ENCODE assay signal across 16 cellular contexts in the genomic region with DNA sequence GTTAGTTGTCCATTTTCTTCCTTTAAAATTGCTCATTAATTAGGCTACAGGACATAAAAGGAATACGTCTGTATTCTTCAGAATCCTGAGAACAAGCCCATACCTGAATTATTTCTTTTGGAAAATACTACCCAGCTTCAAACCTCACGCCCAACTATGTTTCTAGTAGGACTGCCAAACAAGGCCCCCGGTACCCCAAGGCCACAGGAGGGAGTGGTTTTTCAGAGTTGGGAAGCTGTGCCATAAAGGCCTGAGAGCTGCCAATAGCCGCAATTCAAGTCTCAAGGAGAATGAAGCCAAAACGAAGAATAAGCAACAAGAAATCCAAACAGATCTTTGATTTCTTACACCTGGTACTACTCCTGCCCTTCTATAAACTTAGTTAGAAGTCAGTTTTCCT. TPM values are rescaled to one million over a fixed set of nuclear protein-coding genes. Genes with fewer than 3 reads are reported as not detected.
DNase-seq lines count a peak whose midpoint lies in the region; ATAC-seq, FAIRE-seq and TF ChIP-seq lines count a peak whose summit lies in the region.
"Had no signal": no experiment of that assay in that cellular context is flagged by ENCODE, and none has a peak within 500 bp of the region (broad histone marks: within the 10 kb centered on the region; RNA-seq: fewer than 3 reads in every experiment).

No MANE protein-coding gene starts in this region.

- H3K27me3 ChIP-seq in GM23338 (ENCODE audit: insufficient read depth) (no peaks in the 10 kb centered on the region), astrocyte (ENCODE audit: insufficient read depth, low read length) (no peaks in the 10 kb centered on the region), gastroesophageal sphincter (no peaks in the 10 kb centered on the region), gastrocnemius medialis (no peaks in the 10 kb centered on the region)
- H3K27me3 ChIP-seq in CD8-positive, alpha-beta memory T cell (ENCODE audit: insufficient read depth, low read length, poor library complexity, severe bottlenecking) = no peaks in the 10 kb centered on the region

- 32 to 50% methylated on average over 1 to 5 of the region's 5 CpGs for WGBS in gastroesophageal sphincter (ENCODE audit: low coverage in 1 of 2), 2 donors

- no peaks in the 10 kb centered on the region for H3K9me3 Mint-ChIP-seq in GM23338
- H3K9me3 Mint-ChIP-seq in astrocyte (ENCODE audit: unreplicated experiment) = no peaks in the 10 kb centered on the region
- H3K9me3 Mint-ChIP-seq in CD8-positive, alpha-beta memory T cell = no peaks in the 10 kb centered on the region

- no peaks in the 10 kb centered on the region for H3K9me3 ChIP-seq in astrocyte (ENCODE audit: insufficient read depth, low read depth, low read length)
- H3K9me3 ChIP-seq in gastroesophageal sphincter = no peaks in the 10 kb centered on the region
- no peaks in the 10 kb centered on the region for H3K9me3 ChIP-seq in gastrocnemius medialis
- no peaks in the 10 kb centered on the region for H3K9me3 ChIP-seq in CD8-positive, alpha-beta memory T cell (ENCODE audit: low read length)
- H3K9me3 ChIP-seq: thoracic aorta had no signal

- in situ Hi-C loops in gastrocnemius medialis (cut with MboI; ENCODE audit: low sequenced_read_pairs in 4 of 4) = no loop called here

- FAIRE-seq in astrocyte (lab: Jason Lieb, UNC) = no peak

- TF ChIP-seq POLR2A in gastroesophageal sphincter (IDR thresholded peaks at IDR 0.05) (no peak), gastrocnemius medialis (IDR thresholded peaks at IDR 0.05) (no peak)

- H3K27me3 Mint-ChIP-seq in GM23338 (ENCODE audit: insufficient read depth, low read depth, poor library complexity) = peaks cover 2% of the 10 kb centered on the region
- no peaks in the 10 kb centered on the region for H3K27me3 Mint-ChIP-seq in astrocyte (ENCODE audit: low read depth, unreplicated experiment)
- no peaks in the 10 kb centered on the region for H3K27me3 Mint-ChIP-seq in CD8-positive, alpha-beta memory T cell
- H3K27me3 Mint-ChIP-seq: activated CD8-positive, alpha-beta memory T cell treated with anti-CD3 and anti-CD28 coated beads, Interleukin-2, amount 10 ng/mL, durations not matched to agents 7 days and 5 days had no signal

- H4K20me1 ChIP-seq in GM23338 (replicated peaks; ENCODE audit: insufficient read depth) (peaks cover 80% of the 10 kb centered on the region), astrocyte (ENCODE audit: insufficient read depth, low read length) (peaks cover 87% of the 10 kb centered on the region)

- no peaks in the 10 kb centered on the region for H3K9me2 ChIP-seq in GM23338 (ENCODE audit: insufficient read depth)

- DNase-seq in GM23338 (ENCODE audit: low spot score) (peak; percentile 41), astrocyte (ENCODE audit: low read depth) (no peak), gastrocnemius medialis (no peak), NCI-H2029 treated with DMSO at 0.1 percent for 48 hours (lab: John Stamatoyannopoulos, UW) (no peak), OCI-M2 (lab: John Stamatoyannopoulos, UW; ENCODE audit: unreplicated experiment) (no peak), GM19240 (ENCODE audit: insufficient read length, low spot score) (no peak)
- DNase-seq in CD8-positive, alpha-beta memory T cell = no peak
- DNase-seq: activated CD4-positive, CD25-positive, alpha-beta regulatory T cell; activated CD8-positive, alpha-beta memory T cell treated with anti-CD3 and anti-CD28 coated beads, Interleukin-2, amount 10 ng/mL, durations not matched to agents 7 days and 5 days; activated naive CD4-positive, alpha-beta T cell; head of caudate nucleus; MM.1S; NCI-H2081; NCI-H526 treated with DMSO at 0.1 percent for 48 hours had no signal

- no peaks in the 10 kb centered on the region for H3F3A ChIP-seq in GM23338 (replicated peaks; ENCODE audit: low read depth)

- peaks cover 59% of the 10 kb centered on the region for H3K4me1 Mint-ChIP-seq in GM23338
- peaks cover 26% of the 10 kb centered on the region for H3K4me1 Mint-ChIP-seq in astrocyte (ENCODE audit: low read depth, unreplicated experiment)
- peaks cover 53 to 88% (median 77%) of the 10 kb centered on the region in 3 donors for H3K4me1 Mint-ChIP-seq in CD8-positive, alpha-beta memory T cell

- H3K4me3 Mint-ChIP-seq in GM23338 (no peak overlapping the region), astrocyte (ENCODE audit: unreplicated experiment) (no peak overlapping the region)
- H3K4me3 Mint-ChIP-seq in CD8-positive, alpha-beta memory T cell = no peak overlapping the region
- H3K4me3 Mint-ChIP-seq: activated CD8-positive, alpha-beta memory T cell treated with anti-CD3 and anti-CD28 coated beads, Interleukin-2, amount 10 ng/mL, durations not matched to agents 7 days and 5 days had no signal

- peak; percentile 43 for ATAC-seq in GM23338
- ATAC-seq in gastroesophageal sphincter = no peak
- no peak for ATAC-seq in gastrocnemius medialis
- ATAC-seq: activated CD8-positive, alpha-beta memory T cell treated with anti-CD3 and anti-CD28 coated beads, Interleukin-2, amount 10 ng/mL, durations not matched to agents 7 days and 5 days had no signal

- H3K4me3 ChIP-seq in GM23338 (no peak overlapping the region), astrocyte (ENCODE audit: insufficient read depth, low read depth, low read length) (no peak overlapping the region), gastroesophageal sphincter (no peak overlapping the region), gastrocnemius medialis (no peak overlapping the region)
- no peak overlapping the region for H3K4me3 ChIP-seq in CD8-positive, alpha-beta memory T cell (ENCODE audit: low read length)
- H3K4me3 ChIP-seq: thoracic aorta had no signal

- H3K4me2 ChIP-seq in GM23338 (no peak overlapping the region), astrocyte (ENCODE audit: low read length) (no peak overlapping the region)

- H3K79me2 ChIP-seq in GM23338 (replicated peaks; ENCODE audit: insufficient read depth) (peaks cover 100% of the 10 kb centered on the region), astrocyte (ENCODE audit: insufficient read depth, low read length) (peaks cover 95% of the 10 kb centered on the region)

- H2AFZ ChIP-seq in GM23338 (no peak overlapping the region), astrocyte (ENCODE audit: low read depth, low read length) (no peak overlapping the region)

- no peak overlapping the region for H3K9ac ChIP-seq in astrocyte (ENCODE audit: low read length)

- H3K4me1 ChIP-seq in GM23338 (ENCODE audit: insufficient read depth) (peaks cover 47% of the 10 kb centered on the region), astrocyte (ENCODE audit: insufficient read depth, low read length) (no peaks in the 10 kb centered on the region), gastroesophageal sphincter (peaks cover 10 to 87% (median 21%) of the 10 kb centered on the region in 3 donors), gastrocnemius medialis (peaks cover 76 to 93% of the 10 kb centered on the region in 2 donors)
- peaks cover 10% of the 10 kb centered on the region for H3K4me1 ChIP-seq in CD8-positive, alpha-beta memory T cell (ENCODE audit: insufficient read depth, low read length)

- H3K27ac ChIP-seq in GM23338 (ENCODE audit: low read depth) = 0 out of 2 replicates have a peak overlapping the region, but pooled peaks have one; percentile 10
- H3K27ac ChIP-seq in astrocyte (ENCODE audit: low read depth, low read length) = no peak overlapping the region
- peak overlapping the region in 3 of 4 donors; percentile 47 to 53 (median 49) for H3K27ac ChIP-seq in gastroesophageal sphincter
- H3K27ac ChIP-seq in gastrocnemius medialis = peak overlapping the region; percentile 67 to 77 (median 72)
- no peak overlapping the region for H3K27ac ChIP-seq in CD8-positive, alpha-beta memory T cell (ENCODE audit: low read depth, low read length)
- H3K27ac ChIP-seq: thoracic aorta had no signal

- POLR2A ChIA-PET in CD8-positive, alpha-beta memory T cell (lab: Charles Lee) = no interaction called here

- CTCF ChIA-PET in CD8-positive, alpha-beta memory T cell (lab: Charles Lee) = no interaction called here

- H3K36me3 ChIP-seq in GM23338 (ENCODE audit: insufficient read depth) (no peaks in the 10 kb centered on the region), astrocyte (ENCODE audit: insufficient read depth, low read length) (no peaks in the 10 kb centered on the region), gastroesophageal sphincter (no peaks in the 10 kb centered on the region), gastrocnemius medialis (peaks cover 0 to 2% of the 10 kb centered on the region in 2 donors)
- no peaks in the 10 kb centered on the region for H3K36me3 ChIP-seq in CD8-positive, alpha-beta memory T cell (ENCODE audit: insufficient read depth, low read length)
- H3K36me3 ChIP-seq: thoracic aorta had no signal

- H3K27ac Mint-ChIP-seq in GM23338 (no peak overlapping the region), astrocyte (ENCODE audit: unreplicated experiment) (peak overlapping the region; percentile 66)
- H3K27ac Mint-ChIP-seq in CD8-positive, alpha-beta memory T cell = peak overlapping the region in 1 of 8 donors; percentile 68
- H3K27ac Mint-ChIP-seq: activated CD8-positive, alpha-beta memory T cell treated with anti-CD3 and anti-CD28 coated beads, Interleukin-2, amount 10 ng/mL, durations not matched to agents 7 days and 5 days had no signal

- no peak for TF ChIP-seq EP300 in gastroesophageal sphincter (IDR thresholded peaks at IDR 0.05)

- intact Hi-C loops in gastrocnemius medialis (cut with DNase I; ENCODE audit: low total_unique reads) = no loop called here

- H3K36me3 Mint-ChIP-seq in GM23338 (ENCODE audit: low read depth) = peaks cover 8% of the 10 kb centered on the region; the same call in 2 of the 3 replicates
- peaks cover 2% of the 10 kb centered on the region for H3K36me3 Mint-ChIP-seq in astrocyte (ENCODE audit: low read depth, unreplicated experiment)
- H3K36me3 Mint-ChIP-seq in CD8-positive, alpha-beta memory T cell = peaks cover 0 to 5% (median 0%) of the 10 kb centered on the region in 3 donors

- 0 out of 4 replicates have a peak, but pooled peaks of 1 of the 2 experiments have one; percentile 5 for TF ChIP-seq CTCF in GM23338 (conservative IDR thresholded peaks at IDR 0.05; ENCODE audit: low read depth in 2 of 2)
- TF ChIP-seq CTCF in astrocyte (IDR thresholded peaks at IDR 0.05; ENCODE audit: insufficient read depth, low read depth, low read length) = no peak
- no peak for TF ChIP-seq CTCF in gastroesophageal sphincter (IDR thresholded peaks at IDR 0.05)
- TF ChIP-seq CTCF in gastrocnemius medialis (IDR thresholded peaks at IDR 0.05 in 4 of 5, conservative IDR thresholded peaks at IDR 0.05 in 1 of 5) = no peak

RNA-seq across cellular contexts. Expression of a gene that starts 48.3 kb away (rescaled TPM):
- total RNA-seq in GM23338 (2014; rRNA removed; shearing (Covaris generic)) = 145 and 161 TPM in 2 replicates
- polyA plus RNA-seq in GM23338 (2016; fragmentation: Nextera tagmentation; extraction: Ambion mirVana) = 64.2 and 71.9 TPM in 2 replicates
- 123 and 129 TPM in 2 replicates for total RNA-seq in astrocyte
- 10 to 100 TPM; 50.9 to 77.5 (median 67.9) TPM for total RNA-seq in gastroesophageal sphincter
- total RNA-seq in gastrocnemius medialis = 100 to 1,000 TPM; 152 to 217 (median 180) TPM
- 10 to 100 TPM; 54.9 to 68.0 TPM for total RNA-seq in CD8-positive, alpha-beta memory T cell
- 66.6 TPM for polyA plus RNA-seq in CD8-positive, alpha-beta memory T cell

RNA-seq across cellular contexts. Expression of a gene that starts 54.4 kb away (rescaled TPM):
- total RNA-seq in GM23338 (2014; rRNA removed; shearing (Covaris generic)) = 44.4 and 55.2 TPM in 2 replicates
- 12.1 and 12.9 TPM in 2 replicates for polyA plus RNA-seq in GM23338 (2016; fragmentation: Nextera tagmentation; extraction: Ambion mirVana)
- total RNA-seq in astrocyte = 52.0 and 59.0 TPM in 2 replicates
- total RNA-seq in gastroesophageal sphincter = 10 to 100 TPM; 22.4 to 46.4 (median 40.2) TPM
- total RNA-seq in gastrocnemius medialis = 10 to 100 TPM; 12.6 to 26.9 (median 13.5) TPM
- 10 to 100 TPM; 35.2 to 39.6 TPM for total RNA-seq in CD8-positive, alpha-beta memory T cell
- 13.3 TPM for polyA plus RNA-seq in CD8-positive, alpha-beta memory T cell

Comparison
In these comparisons a context has a peak if more than half of its experiments do, and no peak if none do; other contexts are left out.
1. H3K27ac ChIP-seq: peak in GM23338 (single experiment), gastroesophageal sphincter (3 of 4) and gastrocnemius medialis (4 of 4); none in astrocyte (single experiment) and CD8-positive, alpha-beta memory T cell (single experiment).